Comparison of ENCODE assay signal across 15 cellular contexts in the genomic region with DNA sequence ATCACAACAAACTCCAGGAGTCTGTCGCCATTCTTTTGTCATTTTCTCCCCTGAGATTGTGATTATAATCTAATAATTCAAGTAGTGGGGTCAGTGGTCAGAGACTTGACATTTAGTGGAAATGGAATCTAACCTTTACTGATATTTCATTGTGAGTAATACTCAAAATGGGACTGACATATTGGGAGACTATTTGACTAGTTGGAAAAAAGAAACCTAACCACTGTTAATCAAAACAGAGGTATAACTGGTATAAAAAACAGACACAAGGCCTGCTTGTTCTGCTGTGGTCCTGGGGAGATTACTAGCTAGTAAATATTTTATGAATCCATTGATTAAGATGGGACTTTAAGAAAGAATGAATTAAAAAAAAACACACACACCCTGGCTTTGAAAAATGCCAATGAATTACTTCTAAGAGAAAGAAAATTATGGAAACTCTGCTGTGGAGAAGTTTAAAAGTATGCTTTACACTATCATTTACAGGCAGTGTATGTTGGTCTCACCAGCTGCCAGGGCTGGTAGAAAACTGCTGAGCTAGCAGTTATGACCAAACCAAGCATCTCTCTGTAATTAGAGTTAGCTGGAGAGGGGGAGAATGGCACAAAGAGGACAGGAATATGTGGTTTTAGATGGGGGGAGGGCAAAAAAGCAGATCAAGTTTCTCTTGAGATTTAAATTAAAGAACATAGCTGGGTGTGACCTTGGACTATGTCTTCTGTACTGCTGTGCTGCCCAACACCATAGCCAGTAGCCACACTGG.
DNase-seq lines count a peak whose midpoint lies in the region; ATAC-seq, FAIRE-seq and TF ChIP-seq lines count a peak whose summit lies in the region.
"Had no signal": no experiment of that assay in that cellular context is flagged by ENCODE, and none has a peak within 500 bp of the region (broad histone marks: within the 10 kb centered on the region; RNA-seq: fewer than 3 reads in every experiment).

No MANE protein-coding gene starts in this region.

- no peak overlapping the region for H2BK12ac ChIP-seq in H1 (ENCODE audit: low read depth, low read length)

- peak overlapping the region; percentile 21; the same call in 1 of the 2 replicates for H3K4me3 ChIP-seq in SK-N-MC
- no peak overlapping the region for H3K4me3 ChIP-seq in H1 (ENCODE audit: extremely low read depth in 1 of 4, insufficient read depth in 2 of 4, low read depth in 3 of 4, low read length in 4 of 4)
- H3K4me3 ChIP-seq: MG63 had no signal

- H2BK15ac ChIP-seq in H1 (ENCODE audit: low read length), result no peak overlapping the region

- H3K27ac ChIP-seq in SK-N-MC (peak overlapping the region; percentile 80; the same call in 1 of the 2 replicates), H1 (ENCODE audit: low read depth, low read length) (no peak overlapping the region)

- H3K23ac ChIP-seq in H1 (ENCODE audit: insufficient read length), result no peak overlapping the region

- H3K27ac Mint-ChIP-seq in activated naive CD4-positive, alpha-beta T cell treated with anti-CD3 and anti-CD28 coated beads, Interleukin-2, amount 50 U/mL, for 72 hours, result peak overlapping the region; percentile 95 to 99
- H3K27ac Mint-ChIP-seq in activated naive CD4-positive, alpha-beta T cell treated with anti-CD3 and anti-CD28 coated beads, Interleukin-2, amount 10 ng/mL, durations not matched to agents 7 days and 5 days, result no peak overlapping the region
- H3K27ac Mint-ChIP-seq in stimulated activated naive CD8-positive, alpha-beta T cell treated with anti-CD3 and anti-CD28 coated beads, Interleukin-15, Interleukin-2, amounts not matched to agents 100 ng/mL and 50 ng/mL, for 24 hours, result peak overlapping the region; percentile 100

- H3K4me3 Mint-ChIP-seq in activated naive CD4-positive, alpha-beta T cell treated with anti-CD3 and anti-CD28 coated beads, Interleukin-2, amount 10 ng/mL, durations not matched to agents 7 days and 5 days, result no peak overlapping the region
- H3K4me3 Mint-ChIP-seq in stimulated activated naive CD8-positive, alpha-beta T cell treated with anti-CD3 and anti-CD28 coated beads, Interleukin-15, Interleukin-2, amounts not matched to agents 100 ng/mL and 50 ng/mL, for 24 hours, result peak overlapping the region; percentile 59

- no peak for DNase-seq in activated naive CD4-positive, alpha-beta T cell treated with anti-CD3 and anti-CD28 coated beads, Interleukin-2, amount 50 U/mL, for 72 hours (ENCODE audit: low spot score in 2 of 2)
- DNase-seq in activated naive CD4-positive, alpha-beta T cell treated with anti-CD3 and anti-CD28 coated beads, Interleukin-2, amount 10 ng/mL, durations not matched to agents 7 days and 5 days, result no peak
- DNase-seq in SK-N-MC (ENCODE audit: low read depth, low spot score) (no peak), H1 (ENCODE audit: low read depth in 1 of 2, low spot score in 2 of 2) (no peak), NCI-H1930 (lab: John Stamatoyannopoulos, UW) (no peak), left colon (no peak)
- DNase-seq: activated effector memory CD4-positive, alpha-beta T cell treated with anti-CD3 and anti-CD28 coated beads, Interleukin-2, amount 50 U/mL, for 16 hours; BE2C; central memory CD4-positive, alpha-beta T cell; kidney glomerular epithelial cell; MG63; retina; stimulated activated CD4-positive, alpha-beta T cell treated with anti-CD3 and anti-CD28 coated beads, Interleukin-2, amount 100 ng/mL, for 24 hours had no signal

- 73% methylated on average over 1 of the region's 1 CpG; no CpG with 5 or more reads in 1 of the 2 experiments for WGBS in H1 (ENCODE audit: extremely low coverage in 1 of 2, insufficient coverage in 1 of 2, insufficient read length in 1 of 2, insufficient replicate concordance in 2 of 2, low coverage in 1 of 2, low lambda C conversion rate in 2 of 2, missing lambda C conversion rate in 1 of 2), 2 experiments

- peaks cover 87% of the 10 kb centered on the region for H3K4me1 Mint-ChIP-seq in activated naive CD4-positive, alpha-beta T cell treated with anti-CD3 and anti-CD28 coated beads, Interleukin-2, amount 10 ng/mL, durations not matched to agents 7 days and 5 days
- H3K4me1 Mint-ChIP-seq in stimulated activated naive CD8-positive, alpha-beta T cell treated with anti-CD3 and anti-CD28 coated beads, Interleukin-15, Interleukin-2, amounts not matched to agents 100 ng/mL and 50 ng/mL, for 24 hours (ENCODE audit: low read depth), result peaks cover 91% of the 10 kb centered on the region

- no peak overlapping the region for H3K14ac ChIP-seq in H1 (ENCODE audit: insufficient read length)

- POLR2A ChIA-PET in H1 (lab: Charles Lee; ENCODE audit: partially characterized antibody), result interaction anchor here (0.6 to 1.1 kb wide), 2 partner anchors 17 to 22 kb away, joined by 3 to 4 read pairs; no protein-coding TSS in a partner anchor

- H3K9ac ChIP-seq in SK-N-MC (ENCODE audit: insufficient read length), result no peak overlapping the region
- H3K9ac ChIP-seq in H1 (replicated peaks in 1 of 4; ENCODE audit: extremely low read depth in 1 of 4, low read depth in 3 of 4, low read length in 3 of 4), result no peak overlapping the region

- no peak for FAIRE-seq in H1 (lab: Jason Lieb, UNC)

- no peak overlapping the region for H2BK120ac ChIP-seq in H1 (replicated peaks; ENCODE audit: low read depth, low read length)

- no peak overlapping the region for H2BK20ac ChIP-seq in H1 (ENCODE audit: low read length)

- peaks cover 0 to 4% of the 10 kb centered on the region in 2 donors for H3K9me3 Mint-ChIP-seq in activated naive CD4-positive, alpha-beta T cell treated with anti-CD3 and anti-CD28 coated beads, Interleukin-2, amount 50 U/mL, for 72 hours
- H3K9me3 Mint-ChIP-seq in activated naive CD4-positive, alpha-beta T cell treated with anti-CD3 and anti-CD28 coated beads, Interleukin-2, amount 10 ng/mL, durations not matched to agents 7 days and 5 days, result peaks cover 4% of the 10 kb centered on the region
- H3K9me3 Mint-ChIP-seq in stimulated activated naive CD8-positive, alpha-beta T cell treated with anti-CD3 and anti-CD28 coated beads, Interleukin-15, Interleukin-2, amounts not matched to agents 100 ng/mL and 50 ng/mL, for 24 hours, result no peaks in the 10 kb centered on the region

- peaks cover 5 to 20% (median 12%) of the 10 kb centered on the region in 4 experiments for H3K4me1 ChIP-seq in H1 (replicated peaks in 1 of 4; ENCODE audit: control insufficient read depth in 3 of 4, insufficient read depth in 4 of 4, low read length in 3 of 4)

- peak in 1 of 2 donors; percentile 14 for ATAC-seq in activated naive CD4-positive, alpha-beta T cell treated with anti-CD3 and anti-CD28 coated beads, Interleukin-2, amount 50 U/mL, for 72 hours
- ATAC-seq in left colon (no peak), GM19324 (IDR thresholded peaks at IDR 0.05; ENCODE audit: low FRiP score, unreplicated experiment) (no peak)

- H2BK5ac ChIP-seq in H1 (ENCODE audit: low read depth, low read length), result no peak overlapping the region

- H3K4ac ChIP-seq in H1 (replicated peaks; ENCODE audit: insufficient read length, low read depth, low read length), result no peak overlapping the region

- no peak for TF ChIP-seq RAD21 in H1 (IDR thresholded peaks at IDR 0.05 in 1 of 2, conservative IDR thresholded peaks at IDR 0.05 in 1 of 2; ENCODE audit: low read depth in 2 of 2, low read length in 2 of 2)

- no peak overlapping the region for H3K18ac ChIP-seq in H1 (ENCODE audit: extremely low read depth, low read length)

- H3K4me2 ChIP-seq in H1 (ENCODE audit: insufficient read depth in 1 of 2, low read depth in 2 of 2, low read length in 2 of 2), result no peak overlapping the region

- H3K79me2 ChIP-seq in H1 (ENCODE audit: control insufficient read depth in 1 of 2, insufficient read depth in 2 of 2, low read length in 2 of 2), result peaks cover 0 to 8% of the 10 kb centered on the region in 2 experiments; a peak in 2 of 4 replicates

- CTCF ChIA-PET in activated naive CD4-positive, alpha-beta T cell treated with anti-CD3 and anti-CD28 coated beads, Interleukin-2, amount 10 ng/mL, durations not matched to agents 7 days and 5 days (lab: Charles Lee), result interaction anchor here (1.0 to 1.4 kb wide), 3 partner anchors 15 to 48 kb away, joined by 3 to 4 read pairs (median 3); no protein-coding TSS in a partner anchor
- CTCF ChIA-PET in H1 (lab: Charles Lee; ENCODE audit: partially characterized antibody), result interaction anchor here (0.7 to 2.0 kb wide), 7 partner anchors 8 to 47 kb away, joined by 3 to 7 read pairs (median 4); no protein-coding TSS in a partner anchor

- no peaks in the 10 kb centered on the region for H3K27me3 ChIP-seq in H1 (replicated peaks in 1 of 4; ENCODE audit: control insufficient read depth in 3 of 4, extremely low read depth in 1 of 4, insufficient read depth in 3 of 4, low read length in 3 of 4)
- H3K27me3 ChIP-seq: BE2C, MG63 had no signal

- H2AFZ ChIP-seq in H1 (ENCODE audit: low read length), result no peak overlapping the region

- H4K20me1 ChIP-seq in H1 (replicated peaks in 1 of 2; ENCODE audit: control insufficient read depth in 1 of 2, insufficient read depth in 2 of 2, low read length in 2 of 2), result peaks cover 0 to 2% of the 10 kb centered on the region in 2 experiments

- TF ChIP-seq CTCF in H1 (IDR thresholded peaks at IDR 0.05; ENCODE audit: control extremely low read depth in 1 of 3, insufficient read depth in 1 of 3, low read depth in 1 of 3, low read length in 3 of 3), result no peak

- H3K9me3 ChIP-seq in SK-N-MC (ENCODE audit: low read depth, low read length) (no peaks in the 10 kb centered on the region), H1 (ENCODE audit: insufficient read depth in 2 of 2, low read depth in 1 of 2, low read length in 1 of 2) (no peaks in the 10 kb centered on the region)
- H3K9me3 ChIP-seq: BE2C, MG63 had no signal

- no peaks in the 10 kb centered on the region for H3K23me2 ChIP-seq in H1 (ENCODE audit: low read depth, low read length)

- peaks cover 27 to 35% of the 10 kb centered on the region in 2 donors for H3K36me3 Mint-ChIP-seq in activated naive CD4-positive, alpha-beta T cell treated with anti-CD3 and anti-CD28 coated beads, Interleukin-2, amount 50 U/mL, for 72 hours
- H3K36me3 Mint-ChIP-seq in activated naive CD4-positive, alpha-beta T cell treated with anti-CD3 and anti-CD28 coated beads, Interleukin-2, amount 10 ng/mL, durations not matched to agents 7 days and 5 days, result peaks cover 59% of the 10 kb centered on the region
- H3K36me3 Mint-ChIP-seq in stimulated activated naive CD8-positive, alpha-beta T cell treated with anti-CD3 and anti-CD28 coated beads, Interleukin-15, Interleukin-2, amounts not matched to agents 100 ng/mL and 50 ng/mL, for 24 hours (ENCODE audit: low read depth), result peaks cover 75% of the 10 kb centered on the region

- H2AK5ac ChIP-seq in H1 (ENCODE audit: low read depth, low read length), result no peak overlapping the region

- peaks cover 2% of the 10 kb centered on the region; the same call in 1 of the 2 replicates for H3K79me1 ChIP-seq in H1 (ENCODE audit: low read depth, low read length)

- TF ChIP-seq EP300 in H1 (IDR thresholded peaks at IDR 0.05; ENCODE audit: borderline replicate concordance in 1 of 2, low read depth in 2 of 2, low read length in 2 of 2), result no peak

- H4K91ac ChIP-seq in H1 (replicated peaks; ENCODE audit: insufficient read length, low read length), result no peak overlapping the region

- H3K36me3 ChIP-seq in SK-N-MC (ENCODE audit: insufficient read depth, low read length), result peaks cover 18% of the 10 kb centered on the region
- H3K36me3 ChIP-seq in H1 (ENCODE audit: control insufficient read depth in 2 of 4, insufficient read depth in 4 of 4, low read length in 3 of 4), result no peaks in the 10 kb centered on the region
- H3K36me3 ChIP-seq: MG63 had no signal

- no peak overlapping the region for H4K8ac ChIP-seq in H1 (ENCODE audit: extremely low read depth, insufficient read depth, low read length)

- no peak for TF ChIP-seq POLR2A in H1 (IDR thresholded peaks at IDR 0.05; ENCODE audit: control extremely low read depth in 1 of 2, low read depth in 2 of 2, low read length in 2 of 2)

- H3K27me3 Mint-ChIP-seq in activated naive CD4-positive, alpha-beta T cell treated with anti-CD3 and anti-CD28 coated beads, Interleukin-2, amount 10 ng/mL, durations not matched to agents 7 days and 5 days, result no peaks in the 10 kb centered on the region
- no peaks in the 10 kb centered on the region for H3K27me3 Mint-ChIP-seq in stimulated activated naive CD8-positive, alpha-beta T cell treated with anti-CD3 and anti-CD28 coated beads, Interleukin-15, Interleukin-2, amounts not matched to agents 100 ng/mL and 50 ng/mL, for 24 hours

- intact Hi-C loops in left colon (cut with DNase I, micrococcal nuclease), result no loop called here

- H3K56ac ChIP-seq in H1 (replicated peaks; ENCODE audit: insufficient read length, low read depth, low read length), result no peak overlapping the region

- H4K5ac ChIP-seq in H1 (ENCODE audit: insufficient read length, low read depth, low read length), result no peak overlapping the region
